8 cellular contexts compared by ENCODE assay signal in genomic region chr12:74539261-74539660, GRCh38. TPM values are rescaled to one million over a fixed set of nuclear protein-coding genes. Genes with fewer than 3 reads are reported as not detected.
DNase-seq lines count a peak whose midpoint lies in the region; TF ChIP-seq lines count a peak whose summit lies in the region.

No MANE protein-coding gene starts in this region.

- WGBS in lower leg skin, 2 donors, result 58 to 67% methylated on average over 4 of the region's 4 CpGs

- DNase-seq in CD8-positive, alpha-beta memory T cell, result no peak
- DNase-seq in M059J (ENCODE audit: low read depth), result peak; percentile 19
- no peak for DNase-seq in dorsolateral prefrontal cortex
- DNase-seq in neural crest cell (ENCODE audit: low read depth, low spot score), result no peak
- no peak for DNase-seq in caudate nucleus (lab: John Stamatoyannopoulos, UW)
- DNase-seq in NCI-H510A (lab: John Stamatoyannopoulos, UW), result no peak
- no peak for DNase-seq in head of caudate nucleus
- no peak for DNase-seq in lower leg skin (ENCODE audit: low spot score in 2 of 2)

- H3K27ac Mint-ChIP-seq in CD8-positive, alpha-beta memory T cell, result peak overlapping the region; percentile 98 to 100 (median 99)
- peak overlapping the region; percentile 90 for H3K27ac Mint-ChIP-seq in neural crest cell (ENCODE audit: unreplicated experiment)

- no peaks in the 10 kb centered on the region for H3K27me3 ChIP-seq in CD8-positive, alpha-beta memory T cell (ENCODE audit: insufficient read depth, low read length, poor library complexity, severe bottlenecking)
- H3K27me3 ChIP-seq in dorsolateral prefrontal cortex, result no peaks in the 10 kb centered on the region

- H3K4me3 ChIP-seq in CD8-positive, alpha-beta memory T cell (ENCODE audit: low read length), result peak overlapping the region; percentile 95
- peak overlapping the region; percentile 65 to 100 (median 87) for H3K4me3 ChIP-seq in dorsolateral prefrontal cortex
- H3K4me3 ChIP-seq in lower leg skin (ENCODE audit: low read depth, poor library complexity, severe bottlenecking), result no peak overlapping the region

- H3K36me3 Mint-ChIP-seq in CD8-positive, alpha-beta memory T cell, result peaks cover 0 to 56% (median 13%) of the 10 kb centered on the region in 3 donors
- H3K36me3 Mint-ChIP-seq in neural crest cell (ENCODE audit: low read depth), result peaks cover 44% of the 10 kb centered on the region

- no peak for TF ChIP-seq POLR2A in lower leg skin (IDR thresholded peaks at IDR 0.05)

- CTCF ChIA-PET in CD8-positive, alpha-beta memory T cell (lab: Charles Lee), result no interaction called here

- H3K4me3 Mint-ChIP-seq in CD8-positive, alpha-beta memory T cell, result peak overlapping the region; percentile 90 to 99 (median 97)
- H3K4me3 Mint-ChIP-seq in neural crest cell, result peak overlapping the region; percentile 96

- TF ChIP-seq CTCF in dorsolateral prefrontal cortex (IDR thresholded peaks at IDR 0.05 in 54 of 56, conservative IDR thresholded peaks at IDR 0.05 in 2 of 56; ENCODE audit: low read depth in 1 of 56, partially characterized antibody in 56 of 56) (no peak), neural crest cell (conservative IDR thresholded peaks at IDR 0.05) (no peak), lower leg skin (IDR thresholded peaks at IDR 0.05) (no peak)

- no peaks in the 10 kb centered on the region for H3K9me3 Mint-ChIP-seq in CD8-positive, alpha-beta memory T cell
- no peaks in the 10 kb centered on the region for H3K9me3 Mint-ChIP-seq in neural crest cell

- intact Hi-C loops in dorsolateral prefrontal cortex (cut with DNase I) (loop anchor here (2.0 to 10.0 kb wide), 6 partner anchors 76 to 424 kb away; no protein-coding TSS in a partner anchor), head of caudate nucleus (cut with DNase I) (no loop called here), lower leg skin (cut with DNase I; ENCODE audit: low total_unique reads) (no loop called here)

- H3K9me3 ChIP-seq in CD8-positive, alpha-beta memory T cell (ENCODE audit: low read length), result no peaks in the 10 kb centered on the region

- H3K36me3 ChIP-seq in CD8-positive, alpha-beta memory T cell (ENCODE audit: insufficient read depth, low read length), result peaks cover 5% of the 10 kb centered on the region

- H3K27ac ChIP-seq in CD8-positive, alpha-beta memory T cell (ENCODE audit: low read depth, low read length), result peak overlapping the region; percentile 98
- H3K27ac ChIP-seq in dorsolateral prefrontal cortex (peak overlapping the region in 10 of 59 donors; percentile 16 to 98 (median 93)), caudate nucleus (ENCODE audit: low read depth, low read length) (no peak overlapping the region)

- POLR2A ChIA-PET in CD8-positive, alpha-beta memory T cell (lab: Charles Lee), result no interaction called here

- peaks cover 65 to 66% (median 66%) of the 10 kb centered on the region in 3 donors for H3K4me1 Mint-ChIP-seq in CD8-positive, alpha-beta memory T cell
- peaks cover 46% of the 10 kb centered on the region for H3K4me1 Mint-ChIP-seq in neural crest cell

- H3K4me1 ChIP-seq in CD8-positive, alpha-beta memory T cell (ENCODE audit: insufficient read depth, low read length), result peaks cover 42% of the 10 kb centered on the region

- H3K27me3 Mint-ChIP-seq in CD8-positive, alpha-beta memory T cell, result no peaks in the 10 kb centered on the region
- no peaks in the 10 kb centered on the region for H3K27me3 Mint-ChIP-seq in neural crest cell (ENCODE audit: low read depth)

RNA-seq across cellular contexts. Expression of gene ATXN7L3B, which starts 1.6 kb away (rescaled TPM):
- 10 to 100 TPM; 22.5 to 22.7 TPM for total RNA-seq in CD8-positive, alpha-beta memory T cell
- polyA plus RNA-seq in CD8-positive, alpha-beta memory T cell, result 21.9 TPM
- 13.9 and 14.8 TPM in 2 replicates for total RNA-seq in M059J (2014; rRNA removed; shearing (Covaris generic))
- total RNA-seq in dorsolateral prefrontal cortex (10 to 100 TPM; 42.4 to 93.4 (median 69.5) TPM), neural crest cell (59.7 and 60.0 TPM in 2 replicates), lower leg skin (10 to 100 TPM; 20.9 to 25.1 (median 23.4) TPM)

Comparison
In these comparisons a context has a peak if more than half of its experiments do, and no peak if none do; other contexts are left out.
1. intact Hi-C loops: an anchor here in dorsolateral prefrontal cortex (2.0 to 10.0 kb wide); none called in head of caudate nucleus and lower leg skin.